ENCODE assay signal across 8 cellular contexts in the genomic region with DNA sequence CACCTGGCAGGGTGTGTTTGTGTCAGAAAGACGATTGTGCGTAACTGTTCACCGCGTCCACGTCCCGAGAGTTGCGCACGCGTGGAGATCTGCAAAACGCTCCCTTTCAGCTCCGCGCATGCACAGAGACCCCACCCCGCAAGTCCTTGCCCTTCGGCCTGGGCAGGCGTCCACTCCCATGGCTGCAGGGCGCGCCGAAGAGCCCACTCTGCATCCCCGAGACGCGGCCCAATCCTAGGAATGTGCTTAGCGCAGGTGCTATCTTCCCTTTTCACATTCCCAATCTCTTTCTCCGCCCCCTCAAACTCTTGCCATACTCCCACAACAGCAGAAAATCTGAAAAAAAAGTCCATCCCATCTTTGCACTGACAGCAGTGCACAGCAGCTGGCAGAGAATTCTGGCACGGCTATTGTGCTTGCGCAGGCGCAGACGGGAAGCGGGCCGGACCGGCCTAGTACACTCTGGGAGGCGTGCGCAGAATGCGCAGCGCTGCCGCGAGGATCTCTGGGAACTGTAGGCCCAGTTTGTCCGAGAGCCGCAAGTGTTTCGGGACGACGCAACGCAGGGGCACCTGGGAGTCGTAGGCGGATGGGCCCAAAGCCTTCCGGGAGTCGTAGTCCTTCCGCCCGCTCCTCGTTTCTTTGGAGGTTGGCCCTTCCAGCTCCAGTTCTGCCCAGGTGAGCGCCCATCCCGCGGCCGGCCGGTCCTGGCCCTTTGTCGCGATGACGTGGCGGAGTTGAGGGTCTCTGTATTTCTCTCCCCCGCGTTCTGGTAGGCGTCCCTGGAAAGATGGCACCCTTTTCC. TPM values are rescaled to one million over a fixed set of nuclear protein-coding genes. Genes with fewer than 3 reads are reported as not detected.
A peak's percentile ranks its signal among the peaks of the same experiment; 100 is the strongest.
DNase-seq lines count a peak whose midpoint lies in the region; ATAC-seq and TF ChIP-seq lines count a peak whose summit lies in the region.

No MANE protein-coding gene starts in this region.

- H2AK5ac ChIP-seq in mesendoderm (ENCODE audit: low read length) = no peak overlapping the region

- H3K4me3 Mint-ChIP-seq in CD8-positive, alpha-beta memory T cell = peak overlapping the region; percentile 92 to 98 (median 93)
- peak overlapping the region; percentile 76 for H3K4me3 Mint-ChIP-seq in endodermal cell

- no peak overlapping the region for H2BK5ac ChIP-seq in mesendoderm (ENCODE audit: low read length)

- peaks cover 10 to 18% of the 10 kb centered on the region in 2 donors for H3K27me3 Mint-ChIP-seq in CD8-positive, alpha-beta memory T cell
- peaks cover 11% of the 10 kb centered on the region for H3K27me3 Mint-ChIP-seq in endodermal cell (ENCODE audit: insufficient read depth)

- no peaks in the 10 kb centered on the region for H3K9me3 ChIP-seq in CD8-positive, alpha-beta memory T cell (ENCODE audit: low read length)
- no peaks in the 10 kb centered on the region for H3K9me3 ChIP-seq in NT2/D1 (ENCODE audit: insufficient read depth, low read length)
- no peaks in the 10 kb centered on the region for H3K9me3 ChIP-seq in endodermal cell (ENCODE audit: control insufficient read depth, low read length)

- H3K18ac ChIP-seq in mesendoderm (ENCODE audit: low read length) = no peak overlapping the region

- peak overlapping the region; percentile 47 to 96 (median 83) for H3K27ac Mint-ChIP-seq in CD8-positive, alpha-beta memory T cell
- peak overlapping the region; percentile 67 for H3K27ac Mint-ChIP-seq in endodermal cell

- peaks cover 0 to 23% (median 3%) of the 10 kb centered on the region in 3 donors for H3K36me3 Mint-ChIP-seq in CD8-positive, alpha-beta memory T cell
- peaks cover 6% of the 10 kb centered on the region for H3K36me3 Mint-ChIP-seq in endodermal cell (ENCODE audit: low read depth)

- no peak overlapping the region for H4K5ac ChIP-seq in mesendoderm (ENCODE audit: low read length)

- no peak overlapping the region for H3K23ac ChIP-seq in mesendoderm (ENCODE audit: low read length)

- H3K4ac ChIP-seq in mesendoderm (ENCODE audit: low read depth, low read length) = no peak overlapping the region

- H3K9ac ChIP-seq in NT2/D1 (ENCODE audit: insufficient read length, low read depth) (peak overlapping the region; percentile 84), endodermal cell (ENCODE audit: extremely low read depth, low read length, poor library complexity, severe bottlenecking) (peak overlapping the region; percentile 44), mesendoderm (ENCODE audit: low read length) (peak overlapping the region; percentile 75)

- H3K27me3 ChIP-seq in CD8-positive, alpha-beta memory T cell (ENCODE audit: insufficient read depth, low read length, poor library complexity, severe bottlenecking) = no peaks in the 10 kb centered on the region
- H3K27me3 ChIP-seq in NT2/D1 (ENCODE audit: insufficient read depth, insufficient read length) (no peaks in the 10 kb centered on the region), endodermal cell (ENCODE audit: control insufficient read depth, insufficient read depth, low read length, poor library complexity, severe bottlenecking) (peaks cover 11% of the 10 kb centered on the region), mesendoderm (ENCODE audit: insufficient read depth, low read length, poor library complexity) (no peaks in the 10 kb centered on the region)

- H3K79me1 ChIP-seq in mesendoderm (ENCODE audit: low read length) = no peaks in the 10 kb centered on the region

- H3K4me3 ChIP-seq in CD8-positive, alpha-beta memory T cell (ENCODE audit: low read length) = peak overlapping the region; percentile 94
- peak overlapping the region; percentile 74 for H3K4me3 ChIP-seq in NT2/D1 (ENCODE audit: insufficient read length, low read depth)
- peak overlapping the region; percentile 94 for H3K4me3 ChIP-seq in endodermal cell (ENCODE audit: low read length)
- H3K4me3 ChIP-seq in mesendoderm (ENCODE audit: low read length) = peak overlapping the region; percentile 76

- H3K36me3 ChIP-seq in CD8-positive, alpha-beta memory T cell (ENCODE audit: insufficient read depth, low read length) = no peaks in the 10 kb centered on the region
- no peaks in the 10 kb centered on the region for H3K36me3 ChIP-seq in NT2/D1 (ENCODE audit: insufficient read depth, insufficient read length, low read length)
- peaks cover 6% of the 10 kb centered on the region for H3K36me3 ChIP-seq in endodermal cell (ENCODE audit: control insufficient read depth, insufficient read depth, low read length)
- no peaks in the 10 kb centered on the region for H3K36me3 ChIP-seq in mesendoderm (ENCODE audit: control insufficient read depth, insufficient read depth, low read length)

- H3K4me2 ChIP-seq in mesendoderm (ENCODE audit: low read length) = peak overlapping the region; percentile 99

- H2BK15ac ChIP-seq in mesendoderm (replicated peaks; ENCODE audit: low read depth) = no peak overlapping the region

- CTCF ChIA-PET in CD8-positive, alpha-beta memory T cell (lab: Charles Lee) = no interaction called here

- ATAC-seq in GM21367 (IDR thresholded peaks at IDR 0.05; ENCODE audit: unreplicated experiment) = peak; percentile 91

- peak overlapping the region; percentile 21 for H3K27ac ChIP-seq in CD8-positive, alpha-beta memory T cell (ENCODE audit: low read depth, low read length)
- H3K27ac ChIP-seq in endodermal cell (ENCODE audit: low read depth, low read length) (no peak overlapping the region), mesendoderm (ENCODE audit: low read depth, low read length) (no peak overlapping the region)

- peak; percentile 91 to 97 (median 92) for DNase-seq in CD8-positive, alpha-beta memory T cell
- DNase-seq in HT1080 (ENCODE audit: low read depth) (peak; percentile 94), NT2/D1 (ENCODE audit: low read depth, low spot score) (peak; percentile 83), endodermal cell (peak; percentile 95), mesendoderm (peak; percentile 98)
- peak; percentile 90 for DNase-seq in activated CD8-positive, alpha-beta memory T cell treated with anti-CD3 and anti-CD28 coated beads, Interleukin-2, amount 50 U/mL, for 24 hours (ENCODE audit: extremely low read depth)
- DNase-seq in stimulated activated CD8-positive, alpha-beta memory T cell treated with anti-CD3 and anti-CD28 coated beads, Interleukin-12 subunit alpha, Interleukin-12 subunit beta, amount 100 ng/mL, for 4 hours (ENCODE audit: low read depth) = peak; percentile 94

- 1 to 2% methylated on average over 39 to 61 of the region's 61 CpGs for WGBS in endodermal cell (ENCODE audit: insufficient coverage in 1 of 2, insufficient read length in 1 of 2), 2 experiments
- no CpG with 5 or more reads among the region's 61 CpGs for WGBS in mesendoderm (ENCODE audit: extremely low coverage, insufficient coverage, low lambda C conversion rate)

- no peaks in the 10 kb centered on the region for H3K79me2 ChIP-seq in mesendoderm (ENCODE audit: control insufficient read depth, insufficient read depth, low read length)

- POLR2A ChIA-PET in CD8-positive, alpha-beta memory T cell (lab: Charles Lee) = interaction anchor here (0.9 kb wide), 1 partner anchor 23 kb away, joined by 3 read pairs; the partner anchor contains the start of gene ZNF175

- peak overlapping the region; percentile 78 for H3K56ac ChIP-seq in mesendoderm (ENCODE audit: low read length)

- TF ChIP-seq CTCF in endodermal cell (conservative IDR thresholded peaks at IDR 0.05) = no peak

- H2BK120ac ChIP-seq in mesendoderm (ENCODE audit: low read depth, low read length) = no peak overlapping the region

- no peak overlapping the region for H4K8ac ChIP-seq in mesendoderm (ENCODE audit: low read depth, low read length)

- H3K4me1 Mint-ChIP-seq in CD8-positive, alpha-beta memory T cell = peaks cover 21 to 28% (median 26%) of the 10 kb centered on the region in 3 donors
- H3K4me1 Mint-ChIP-seq in endodermal cell = peaks cover 13% of the 10 kb centered on the region

- H3K9me3 Mint-ChIP-seq in CD8-positive, alpha-beta memory T cell = peaks cover 0 to 15% (median 6%) of the 10 kb centered on the region in 5 donors
- no peaks in the 10 kb centered on the region for H3K9me3 Mint-ChIP-seq in endodermal cell

- H3K4me1 ChIP-seq in CD8-positive, alpha-beta memory T cell (ENCODE audit: insufficient read depth, low read length) = peaks cover 15% of the 10 kb centered on the region
- H3K4me1 ChIP-seq in NT2/D1 (ENCODE audit: insufficient read depth, insufficient read length) (no peaks in the 10 kb centered on the region), endodermal cell (ENCODE audit: control insufficient read depth, insufficient read depth, low read length) (no peaks in the 10 kb centered on the region), mesendoderm (ENCODE audit: control insufficient read depth, low read depth, low read length) (no peaks in the 10 kb centered on the region)

RNA-seq across cellular contexts. Expression of gene ZNF175, which starts 23.1 kb away (rescaled TPM):
- 10 to 100 TPM in 1 of 2 experiments, 1 to 10 TPM in 1; 10.0 to 11.6 TPM for total RNA-seq in CD8-positive, alpha-beta memory T cell
- polyA plus RNA-seq in CD8-positive, alpha-beta memory T cell = 3.2 TPM
- 2.1 and 5.7 TPM in 2 replicates for total RNA-seq in HT1080 (2014; rRNA removed; shearing (Covaris generic))
- 8.8 and 9.0 TPM in 2 replicates for polyA plus RNA-seq in HT1080 (2015; cell fraction: cytosol; rRNA removed)
- polyA plus RNA-seq in HT1080 (2015; cell fraction: nucleus; rRNA removed) = 15.2 and 19.6 TPM in 2 replicates
- total RNA-seq in endodermal cell = 10 to 100 TPM; 10.8 to 11.3 TPM
- 5.8 TPM for polyA plus RNA-seq in endodermal cell (2013, experiment 1 of 2)
- polyA plus RNA-seq in endodermal cell (2013, experiment 2 of 2) = 6.8 TPM
- polyA plus RNA-seq in mesendoderm (2013, experiment 1 of 2) = 3.4 TPM
- 3.2 TPM for polyA plus RNA-seq in mesendoderm (2013, experiment 2 of 2)

RNA-seq across cellular contexts. Expression of gene SIGLEC5, which starts 36.0 kb away (rescaled TPM):
- total RNA-seq in CD8-positive, alpha-beta memory T cell = under 1 TPM in 1 of 2 experiments, not detected in 1; 0.13 TPM
- not detected for polyA plus RNA-seq in CD8-positive, alpha-beta memory T cell
- not detected in 2 replicates for total RNA-seq in HT1080 (2014; rRNA removed; shearing (Covaris generic))
- not detected in 2 replicates for polyA plus RNA-seq in HT1080 (2015; cell fraction: cytosol; rRNA removed)
- polyA plus RNA-seq in HT1080 (2015; cell fraction: nucleus; rRNA removed) = not detected in 2 replicates
- not detected for total RNA-seq in endodermal cell
- 0.14 TPM for polyA plus RNA-seq in endodermal cell (2013, experiment 1 of 2)
- polyA plus RNA-seq in endodermal cell (2013, experiment 2 of 2) = not detected
- polyA plus RNA-seq in mesendoderm (2013, experiment 1 of 2) = not detected
- polyA plus RNA-seq in mesendoderm (2013, experiment 2 of 2) = not detected

RNA-seq across cellular contexts. Expression of gene SIGLEC14, which starts 52.5 kb away (rescaled TPM):
- total RNA-seq in CD8-positive, alpha-beta memory T cell = under 1 TPM; 0.33 to 0.35 TPM
- not detected for polyA plus RNA-seq in CD8-positive, alpha-beta memory T cell
- 1.4 and 1.8 TPM in 2 replicates for total RNA-seq in HT1080 (2014; rRNA removed; shearing (Covaris generic))
- polyA plus RNA-seq in HT1080 (2015; cell fraction: cytosol; rRNA removed) = 0.50 and 0.90 TPM in 2 replicates
- polyA plus RNA-seq in HT1080 (2015; cell fraction: nucleus; rRNA removed) = 0.12 and 0.45 TPM in 2 replicates
- total RNA-seq in endodermal cell = not detected
- not detected for polyA plus RNA-seq in endodermal cell (2013, experiment 1 of 2)
- polyA plus RNA-seq in endodermal cell (2013, experiment 2 of 2) = 0.12 TPM
- polyA plus RNA-seq in mesendoderm (2013, experiment 1 of 2) = 0.01 TPM
- polyA plus RNA-seq in mesendoderm (2013, experiment 2 of 2) = 0.03 TPM
